In the genomic region with DNA sequence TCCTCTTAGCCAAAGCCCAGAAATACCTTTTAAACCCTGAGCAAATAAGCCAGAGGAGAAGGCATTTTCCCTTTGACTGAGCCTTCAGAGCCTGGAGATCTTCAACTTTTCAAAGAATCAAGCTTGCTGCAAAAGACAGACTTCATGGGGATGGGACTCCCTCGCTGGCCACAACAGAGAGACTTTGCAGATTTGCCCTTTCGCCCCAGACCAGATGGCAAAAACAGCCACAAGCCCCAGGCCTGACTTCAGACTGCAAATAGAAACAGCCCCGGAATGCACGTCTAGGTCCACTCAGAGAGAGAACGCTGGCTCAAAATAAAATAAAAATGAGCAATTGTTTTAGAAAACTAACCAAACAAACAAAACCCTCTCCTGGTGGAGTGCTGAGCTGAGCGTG, we compare ENCODE assay signal across 16 cellular contexts.
A peak's percentile ranks its signal among the peaks of the same experiment; 100 is the strongest.
DNase-seq lines count a peak whose midpoint lies in the region; ATAC-seq, FAIRE-seq and TF ChIP-seq lines count a peak whose summit lies in the region.
"Had no signal": no experiment of that assay in that cellular context is flagged by ENCODE, and none has a peak within 500 bp of the region (broad histone marks: within the 10 kb centered on the region; RNA-seq: fewer than 3 reads in every experiment).

No MANE protein-coding gene starts in this region.

- H3K9me3 Mint-ChIP-seq in activated naive CD4-positive, alpha-beta T cell treated with anti-CD3 and anti-CD28 coated beads, Interleukin-2, amount 10 ng/mL, durations not matched to agents 7 days and 5 days, result no peaks in the 10 kb centered on the region
- H3K9me3 Mint-ChIP-seq: IgD-negative memory B cell had no signal

- BruUV-seq in Panc1 (replicated peaks; lab: Mats Ljungman, UMichigan) (no TSS peak), OCI-LY7 (replicated peaks; lab: Mats Ljungman, UMichigan) (no TSS peak)

- POLR2A ChIA-PET in Panc1 (lab: Charles Lee), result no interaction called here
- POLR2A ChIA-PET in OCI-LY7 (lab: Charles Lee), result interaction anchor here (0.7 kb wide), 1 partner anchor 581 kb away, joined by 3 read pairs; no protein-coding TSS in a partner anchor

- H3K4me1 ChIP-seq in Panc1 (ENCODE audit: control insufficient read depth, insufficient read depth, low read length), result peaks cover 39% of the 10 kb centered on the region
- H3K4me1 ChIP-seq in osteoblast (ENCODE audit: insufficient read depth, low read length), result peaks cover 23% of the 10 kb centered on the region
- peaks cover 0 to 4% of the 10 kb centered on the region in 2 donors for H3K4me1 ChIP-seq in kidney (ENCODE audit: control insufficient read depth in 1 of 2, insufficient read depth in 1 of 2, low read depth in 1 of 2, low read length in 2 of 2)
- H3K4me1 ChIP-seq in OCI-LY7 (ENCODE audit: insufficient read depth, low read length, poor library complexity, severe bottlenecking), result no peaks in the 10 kb centered on the region

- H3K36me3 ChIP-seq in Panc1 (ENCODE audit: control insufficient read depth, insufficient read depth, low read length) (no peaks in the 10 kb centered on the region), osteoblast (ENCODE audit: insufficient read depth, low read length) (no peaks in the 10 kb centered on the region), kidney (ENCODE audit: control insufficient read depth in 1 of 2, insufficient read depth in 2 of 2, low read length in 2 of 2) (no peaks in the 10 kb centered on the region), OCI-LY7 (ENCODE audit: insufficient read depth, low read length) (no peaks in the 10 kb centered on the region)

- H3K27me3 ChIP-seq in Panc1 (ENCODE audit: control insufficient read depth, insufficient read depth, low read length) (no peaks in the 10 kb centered on the region), osteoblast (ENCODE audit: insufficient read depth, low read length) (no peaks in the 10 kb centered on the region)

- H3K4me1 Mint-ChIP-seq in activated naive CD4-positive, alpha-beta T cell treated with anti-CD3 and anti-CD28 coated beads, Interleukin-2, amount 10 ng/mL, durations not matched to agents 7 days and 5 days, result peaks cover 2% of the 10 kb centered on the region

- ATAC-seq in Panc1 (no peak), left lobe of liver (peak; percentile 42)
- ATAC-seq: A549 had no signal

- H3K4me2 ChIP-seq in osteoblast (ENCODE audit: insufficient read depth, low read length) (no peak overlapping the region), OCI-LY7 (ENCODE audit: low read length) (no peak overlapping the region)
- H3K4me2 ChIP-seq: A549 had no signal

- H2AFZ ChIP-seq in osteoblast (ENCODE audit: low read length), result no peak overlapping the region
- no peak overlapping the region for H2AFZ ChIP-seq in OCI-LY7 (ENCODE audit: low read length)

- DNase-seq in Panc1 (ENCODE audit: low read depth, low spot score) (no peak), left lobe of liver (ENCODE audit: low spot score) (no peak), osteoblast (ENCODE audit: insufficient read length, low spot score, missing footprints) (peak; percentile 13), NAMALWA (ENCODE audit: low spot score) (no peak), kidney (no peak), OCI-LY7 (ENCODE audit: low spot score) (no peak)
- DNase-seq in activated naive CD4-positive, alpha-beta T cell treated with anti-CD3 and anti-CD28 coated beads, Interleukin-2, amount 10 ng/mL, durations not matched to agents 7 days and 5 days, result no peak
- DNase-seq: EL, NCI-H1417, NCI-H2081 treated with DMSO at 0.1 percent for 48 hours, NCI-H524 treated with DMSO at 0.1 percent for 48 hours, OCI-M1 had no signal

- intact Hi-C loops in Panc1 (cut with micrococcal nuclease; ENCODE audit: unreplicated experiment) (no loop called here), kidney (cut with DNase I) (no loop called here), OCI-LY7 (cut with micrococcal nuclease; ENCODE audit: unreplicated experiment) (no loop called here)

- in situ Hi-C loops in Panc1 (cut with HindIII; ENCODE audit: low pct_unique_long_range_greater_than_20kb, low sequenced_read_pairs), result no loop called here

- H4K20me1 ChIP-seq in osteoblast (ENCODE audit: insufficient read depth, low read length), result no peaks in the 10 kb centered on the region
- no peaks in the 10 kb centered on the region for H4K20me1 ChIP-seq in OCI-LY7 (ENCODE audit: insufficient read depth, low read length)

- TF ChIP-seq CTCF in Panc1 (IDR thresholded peaks at IDR 0.05), result no peak
- TF ChIP-seq CTCF in osteoblast (IDR thresholded peaks at IDR 0.05; ENCODE audit: extremely low read depth, low read depth, low read length), result no peak
- no peak for TF ChIP-seq CTCF in kidney (IDR thresholded peaks at IDR 0.05; ENCODE audit: borderline replicate concordance, extremely low read depth, insufficient read depth)
- no peak for TF ChIP-seq CTCF in OCI-LY7 (conservative IDR thresholded peaks at IDR 0.05; ENCODE audit: low read length)

- H3K9ac ChIP-seq in kidney (ENCODE audit: low read length in 2 of 2), result no peak overlapping the region

- H3K79me2 ChIP-seq in osteoblast (ENCODE audit: insufficient read depth, low read length) (no peaks in the 10 kb centered on the region), OCI-LY7 (ENCODE audit: insufficient read depth, low read depth, low read length) (no peaks in the 10 kb centered on the region)

- H3K9me3 ChIP-seq in Panc1 (ENCODE audit: control insufficient read depth, insufficient read depth, low read depth, low read length) (no peaks in the 10 kb centered on the region), osteoblast (ENCODE audit: low read depth, low read length) (peaks cover 7% of the 10 kb centered on the region), kidney (ENCODE audit: control insufficient read depth in 1 of 2, low read length in 2 of 2) (no peaks in the 10 kb centered on the region), OCI-LY7 (ENCODE audit: low read length) (no peaks in the 10 kb centered on the region)

- H3K27ac Mint-ChIP-seq in activated naive CD4-positive, alpha-beta T cell treated with anti-CD3 and anti-CD28 coated beads, Interleukin-2, amount 10 ng/mL, durations not matched to agents 7 days and 5 days, result no peak overlapping the region

- H3K27ac ChIP-seq in Panc1 (ENCODE audit: low read length) (peak overlapping the region; percentile 88), osteoblast (ENCODE audit: low read depth, low read length) (no peak overlapping the region), kidney (ENCODE audit: low read depth in 2 of 2, low read length in 2 of 2) (no peak overlapping the region), OCI-LY7 (ENCODE audit: low read depth, low read length, poor library complexity, severe bottlenecking) (no peak overlapping the region)
- H3K27ac ChIP-seq: C4-2B had no signal

- no peaks in the 10 kb centered on the region for H3K9me2 ChIP-seq in OCI-LY7 (ENCODE audit: insufficient read depth, low read length)

- H3K36me3 Mint-ChIP-seq in activated naive CD4-positive, alpha-beta T cell treated with anti-CD3 and anti-CD28 coated beads, Interleukin-2, amount 10 ng/mL, durations not matched to agents 7 days and 5 days, result no peaks in the 10 kb centered on the region
- H3K36me3 Mint-ChIP-seq: IgD-negative memory B cell had no signal

- CTCF ChIA-PET in Panc1 (lab: Charles Lee) (no interaction called here), OCI-LY7 (lab: Charles Lee; ENCODE audit: unreplicated experiment) (no interaction called here)
- CTCF ChIA-PET in activated naive CD4-positive, alpha-beta T cell treated with anti-CD3 and anti-CD28 coated beads, Interleukin-2, amount 10 ng/mL, durations not matched to agents 7 days and 5 days (lab: Charles Lee), result interaction anchor here (0.8 kb wide), 1 partner anchor 207 kb away, joined by 3 read pairs; no protein-coding TSS in a partner anchor

- peaks cover 12% of the 10 kb centered on the region for H3K27me3 Mint-ChIP-seq in activated naive CD4-positive, alpha-beta T cell treated with anti-CD3 and anti-CD28 coated beads, Interleukin-2, amount 10 ng/mL, durations not matched to agents 7 days and 5 days
- H3K27me3 Mint-ChIP-seq: IgD-negative memory B cell had no signal

- no peak overlapping the region for H3K4me3 ChIP-seq in Panc1 (ENCODE audit: low read depth in 2 of 2, low read length in 2 of 2)
- H3K4me3 ChIP-seq in osteoblast (ENCODE audit: insufficient read depth, low read length), result no peak overlapping the region
- H3K4me3 ChIP-seq in kidney (ENCODE audit: low read length in 2 of 2), result no peak overlapping the region
- H3K4me3 ChIP-seq in OCI-LY7 (ENCODE audit: low read depth, low read length, poor library complexity, severe bottlenecking), result no peak overlapping the region
- H3K4me3 ChIP-seq: A549 had no signal

- H3K4me3 Mint-ChIP-seq in activated naive CD4-positive, alpha-beta T cell treated with anti-CD3 and anti-CD28 coated beads, Interleukin-2, amount 10 ng/mL, durations not matched to agents 7 days and 5 days, result no peak overlapping the region

- peak; percentile 88 for FAIRE-seq in endometrium (lab: Jason Lieb, UNC)
- no peak for FAIRE-seq in kidney (lab: Jason Lieb, UNC)
- FAIRE-seq: A549 had no signal
